19 cellular contexts compared by ENCODE assay signal in genomic region chr5:67233075-67233474, GRCh38. TPM values are rescaled to one million over a fixed set of nuclear protein-coding genes. Genes with fewer than 3 reads are reported as not detected.
A peak's percentile ranks its signal among the peaks of the same experiment; 100 is the strongest.
DNase-seq lines count a peak whose midpoint lies in the region; ATAC-seq and TF ChIP-seq lines count a peak whose summit lies in the region.
"Had no signal": no experiment of that assay in that cellular context is flagged by ENCODE, and none has a peak within 500 bp of the region (broad histone marks: within the 10 kb centered on the region; RNA-seq: fewer than 3 reads in every experiment).

No MANE protein-coding gene starts in this region.

- H3K4me3 ChIP-seq in GM23248 (no peak overlapping the region), parathyroid adenoma (ENCODE audit: low read depth, low read length) (no peak overlapping the region), OCI-LY7 (ENCODE audit: low read depth, low read length, poor library complexity, severe bottlenecking) (no peak overlapping the region)
- H3K4me3 ChIP-seq: hepatocyte, sigmoid colon had no signal

- no peaks in the 10 kb centered on the region for H3K9me2 ChIP-seq in GM23248 (ENCODE audit: insufficient read depth)
- no peaks in the 10 kb centered on the region for H3K9me2 ChIP-seq in OCI-LY7 (ENCODE audit: insufficient read depth, low read length)

- no peaks in the 10 kb centered on the region for H3K79me2 ChIP-seq in GM23248 (ENCODE audit: insufficient read depth)
- H3K79me2 ChIP-seq in parathyroid adenoma = peaks cover 3% of the 10 kb centered on the region
- H3K79me2 ChIP-seq in OCI-LY7 (ENCODE audit: insufficient read depth, low read depth, low read length) = no peaks in the 10 kb centered on the region
- H3K79me2 ChIP-seq: hepatocyte had no signal

- ATAC-seq in SK-N-SH treated with all-trans-retinoic acid at 6 μM for 48 hours = peak; percentile 24; the same call in 1 of the 3 replicates
- ATAC-seq in HG02840 (IDR thresholded peaks at IDR 0.05; ENCODE audit: low FRiP score, unreplicated experiment) = no peak
- no peak for ATAC-seq in HG02763 (IDR thresholded peaks at IDR 0.05; ENCODE audit: unreplicated experiment)
- ATAC-seq: activated T-cell treated with anti-CD3 and anti-CD28 coated beads, Interleukin-2, amount 50 U/mL, for 4 hours had no signal

- no peak overlapping the region for H3K9ac ChIP-seq in GM23248
- H3K9ac ChIP-seq in parathyroid adenoma = no peak overlapping the region

- in situ Hi-C loops in GM23248 (cut with MboI) = no loop called here

- CTCF ChIA-PET in RWPE1 (lab: Yijun Ruan, JAX) = interaction anchor here (1.3 to 1.4 kb wide), 2 partner anchors 13 to 1020 kb away, joined by 3 to 4 read pairs; no protein-coding TSS in a partner anchor
- CTCF ChIA-PET in OCI-LY7 (lab: Charles Lee; ENCODE audit: unreplicated experiment) = no interaction called here

- H3K36me3 ChIP-seq in GM23248 (ENCODE audit: low read depth) (no peaks in the 10 kb centered on the region), parathyroid adenoma (ENCODE audit: control insufficient read depth, insufficient read depth, low read length) (no peaks in the 10 kb centered on the region), OCI-LY7 (ENCODE audit: insufficient read depth, low read length) (no peaks in the 10 kb centered on the region)
- H3K36me3 ChIP-seq: sigmoid colon had no signal

- H2AFZ ChIP-seq in GM23248 (no peak overlapping the region), parathyroid adenoma (peak overlapping the region; percentile 3), OCI-LY7 (ENCODE audit: low read length) (no peak overlapping the region)
- H2AFZ ChIP-seq: hepatocyte had no signal

- POLR2A ChIA-PET in RWPE1 (lab: Yijun Ruan, JAX; ENCODE audit: low non-redundant PET) = no interaction called here
- POLR2A ChIA-PET in OCI-LY7 (lab: Charles Lee) = no interaction called here

- no TSS peak for BruUV-seq in OCI-LY7 (replicated peaks; lab: Mats Ljungman, UMichigan)

- H3K27ac ChIP-seq in GM23248 (no peak overlapping the region), parathyroid adenoma (no peak overlapping the region), RWPE1 (no peak overlapping the region), OCI-LY7 (ENCODE audit: low read depth, low read length, poor library complexity, severe bottlenecking) (no peak overlapping the region)
- H3K27ac ChIP-seq: hepatocyte, HL-60 had no signal

- TF ChIP-seq CTCF in parathyroid adenoma (IDR thresholded peaks at IDR 0.05) (no peak), RWPE1 (conservative IDR thresholded peaks at IDR 0.05; ENCODE audit: low read depth) (no peak), OCI-LY7 (conservative IDR thresholded peaks at IDR 0.05; ENCODE audit: low read length) (no peak)

- intact Hi-C loops in OCI-LY7 (cut with micrococcal nuclease; ENCODE audit: unreplicated experiment) = no loop called here

- WGBS in GM23248 (ENCODE audit: low coverage in 1 of 2, low lambda C conversion rate in 2 of 2, missing lambda C conversion rate in 2 of 2), 2 experiments = 80% methylated on average over 9 of the region's 9 CpGs

- no peaks in the 10 kb centered on the region for H3K9me3 ChIP-seq in GM23248 (ENCODE audit: low read depth)
- H3K9me3 ChIP-seq in parathyroid adenoma (ENCODE audit: control insufficient read depth, low read length) = no peaks in the 10 kb centered on the region
- no peaks in the 10 kb centered on the region for H3K9me3 ChIP-seq in OCI-LY7 (ENCODE audit: low read length)
- H3K9me3 ChIP-seq: sigmoid colon had no signal

- no peaks in the 10 kb centered on the region for H3F3A ChIP-seq in GM23248 (ENCODE audit: insufficient read depth)

- H3K4me2 ChIP-seq in GM23248 (ENCODE audit: unreplicated experiment) (no peak overlapping the region), parathyroid adenoma (ENCODE audit: low read length) (no peak overlapping the region), OCI-LY7 (ENCODE audit: low read length) (no peak overlapping the region)
- H3K4me2 ChIP-seq: hepatocyte had no signal

- DNase-seq in GM23248 (peak; percentile 7), dermis blood vessel endothelial cell (peak; percentile 54), RWPE1 (ENCODE audit: low spot score) (no peak), OCI-LY7 (ENCODE audit: low spot score) (no peak)
- DNase-seq: activated CD4-positive, alpha-beta memory T cell treated with anti-CD3 and anti-CD28 coated beads for 36 hours; activated T-cell treated with anti-CD3 and anti-CD28 coated beads, Interleukin-2, amount 50 U/mL, for 4 hours; KBM-7; NCI-H1092; NCI-H526 treated with DMSO at 0.1 percent for 48 hours; OCI-M1; sigmoid colon had no signal

- H3K27me3 ChIP-seq in GM23248 (replicated peaks; ENCODE audit: insufficient read depth) = no peaks in the 10 kb centered on the region
- H3K27me3 ChIP-seq in parathyroid adenoma (ENCODE audit: control insufficient read depth, insufficient read depth, low read length) = no peaks in the 10 kb centered on the region
- H3K27me3 ChIP-seq: hepatocyte, sigmoid colon had no signal

- H3K4me1 ChIP-seq in GM23248 (ENCODE audit: insufficient read depth) (peaks cover 8% of the 10 kb centered on the region), parathyroid adenoma (peaks cover 22% of the 10 kb centered on the region), OCI-LY7 (ENCODE audit: insufficient read depth, low read length, poor library complexity, severe bottlenecking) (no peaks in the 10 kb centered on the region)

- H4K20me1 ChIP-seq in GM23248 (ENCODE audit: insufficient read depth) (no peaks in the 10 kb centered on the region), OCI-LY7 (ENCODE audit: insufficient read depth, low read length) (no peaks in the 10 kb centered on the region)

TF ChIP-seq in SK-N-SH treated with all-trans-retinoic acid at 6 μM for 48 hours, 23 proteins besides CTCF, POLR2A, EP300 and RAD21:
- no peak for TF ChIP-seq GLIS3 (CRISPR knock-in tag; IDR thresholded peaks at IDR 0.05)
- no peak for TF ChIP-seq ISL1 (CRISPR knock-in tag; IDR thresholded peaks at IDR 0.05)
- TF ChIP-seq TSHZ2 (CRISPR knock-in tag; IDR thresholded peaks at IDR 0.05) = no peak
- no peak for TF ChIP-seq CSDC2 (CRISPR knock-in tag; IDR thresholded peaks at IDR 0.05)
- no peak for TF ChIP-seq ZNF70 (CRISPR knock-in tag; IDR thresholded peaks at IDR 0.05)
- TF ChIP-seq POU6F1 (CRISPR knock-in tag; IDR thresholded peaks at IDR 0.05; ENCODE audit: borderline replicate concordance, low read depth) = no peak
- no peak for TF ChIP-seq SNAI2 (CRISPR knock-in tag; IDR thresholded peaks at IDR 0.05)
- TF ChIP-seq ZNF565 (CRISPR knock-in tag; conservative IDR thresholded peaks at IDR 0.05; ENCODE audit: low read depth) = no peak
TF ChIP-seq in SK-N-SH treated with all-trans-retinoic acid at 6 μM for 48 hours: peak in this region for 0.

RNA-seq across cellular contexts. Expression of gene CD180, which starts 36.5 kb away (rescaled TPM):
- total RNA-seq in GM23248 (2014; rRNA removed; shearing (Covaris generic)) = not detected in 2 replicates
- not detected in 2 replicates for polyA plus RNA-seq in GM23248 (2016; fragmentation: Nextera tagmentation; extraction: Ambion mirVana)
- total RNA-seq in dermis blood vessel endothelial cell = 0.09 TPM in 1 of 2 replicates, not detected in the other
- total RNA-seq in OCI-LY7 (2014; rRNA removed; shearing (Covaris generic)) = 11.1 and 14.4 TPM in 2 replicates
- 14.7 and 15.7 TPM in 2 replicates for total RNA-seq in OCI-LY7 (2022)
- total RNA-seq: bronchial epithelial cell, SK-MEL-5 had no signal
- polyA plus RNA-seq: hepatocyte had no signal

Comparison
In these comparisons a context has a peak if more than half of its experiments do, and no peak if none do; other contexts are left out.
1. DNase-seq: peak in GM23248 (single experiment) and dermis blood vessel endothelial cell (single experiment); none in RWPE1 (single experiment) and OCI-LY7 (single experiment).
2. RNA of gene CD180, which starts 36.5 kb away (total RNA-seq): 11.1 to 15.7 TPM in OCI-LY7; not detected in GM23248 and 0.09 TPM in dermis blood vessel endothelial cell; every median in the first group is over 10 times any median in the second.